In genomic region chr10:1358860-1359598, GRCh38 we compare ENCODE assay signal across 13 cellular contexts.
DNase-seq lines count a peak whose midpoint lies in the region; ATAC-seq and TF ChIP-seq lines count a peak whose summit lies in the region.
"Had no signal": no experiment of that assay in that cellular context is flagged by ENCODE, and none has a peak within 500 bp of the region (broad histone marks: within the 10 kb centered on the region; RNA-seq: fewer than 3 reads in every experiment).

No MANE protein-coding gene starts in this region.

- H3K27ac Mint-ChIP-seq in MCF 10A (ENCODE audit: low read depth, unreplicated experiment), result no peak overlapping the region
- peak overlapping the region in 1 of 2 donors; percentile 60 for H3K27ac Mint-ChIP-seq in activated naive CD4-positive, alpha-beta T cell treated with anti-CD3 and anti-CD28 coated beads, Interleukin-2, amount 50 U/mL, for 72 hours

- no peaks in the 10 kb centered on the region for H3K9me3 Mint-ChIP-seq in MCF 10A (ENCODE audit: unreplicated experiment)
- H3K9me3 Mint-ChIP-seq in activated naive CD4-positive, alpha-beta T cell treated with anti-CD3 and anti-CD28 coated beads, Interleukin-2, amount 50 U/mL, for 72 hours, result no peaks in the 10 kb centered on the region

- H3K4me3 Mint-ChIP-seq in MCF 10A (ENCODE audit: unreplicated experiment), result no peak overlapping the region

- peak; percentile 90 to 92 for DNase-seq in T47D (ENCODE audit: low read depth in 1 of 2, low spot score in 1 of 2)
- no peak for DNase-seq in MCF 10A (ENCODE audit: unreplicated experiment)
- DNase-seq in M059J (ENCODE audit: low read depth), result peak; percentile 1
- no peak for DNase-seq in activated naive CD4-positive, alpha-beta T cell treated with anti-CD3 and anti-CD28 coated beads, Interleukin-2, amount 50 U/mL, for 72 hours (ENCODE audit: low spot score in 2 of 2)
- DNase-seq in stimulated activated naive CD8-positive, alpha-beta T cell treated with anti-CD3 and anti-CD28 coated beads, Interleukin-15, Interleukin-2, amounts not matched to agents 100 U/mL and 50 U/mL, for 24 hours, result no peak
- DNase-seq in ureter (ENCODE audit: low spot score), result no peak
- DNase-seq: aorta; islet precursor cell; NCI-H1694 treated with DMSO at 0.1 percent for 48 hours; stimulated activated naive CD4-positive, alpha-beta T cell treated with Interleukin-2 at 50 U/mL for 16 hours had no signal

- in situ Hi-C loops in T47D (cut with HindIII; ENCODE audit: low pct_unique_long_range_greater_than_20kb, low sequenced_read_pairs), result no loop called here

- peak; percentile 75 to 80 for ATAC-seq in activated naive CD4-positive, alpha-beta T cell treated with anti-CD3 and anti-CD28 coated beads, Interleukin-2, amount 50 U/mL, for 72 hours
- peak; percentile 42 for ATAC-seq in stimulated activated naive CD8-positive, alpha-beta T cell treated with anti-CD3 and anti-CD28 coated beads, Interleukin-15, Interleukin-2, amounts not matched to agents 100 U/mL and 50 U/mL, for 24 hours
- no peak for ATAC-seq in HG02763 (IDR thresholded peaks at IDR 0.05; ENCODE audit: unreplicated experiment)
- ATAC-seq in HG02852 (IDR thresholded peaks at IDR 0.05; ENCODE audit: unreplicated experiment), result no peak
- ATAC-seq: SK-N-SH treated with all-trans-retinoic acid at 6 μM for 48 hours had no signal

- no peak for TF ChIP-seq CTCF in MCF 10A (IDR thresholded peaks at IDR 0.05; ENCODE audit: unreplicated experiment)

- BruUV-seq in MCF 10A (replicated peaks; lab: Mats Ljungman, UMichigan), result no TSS peak

- no peaks in the 10 kb centered on the region for H3K36me3 Mint-ChIP-seq in MCF 10A (ENCODE audit: insufficient read depth, unreplicated experiment)
- H3K36me3 Mint-ChIP-seq in activated naive CD4-positive, alpha-beta T cell treated with anti-CD3 and anti-CD28 coated beads, Interleukin-2, amount 50 U/mL, for 72 hours, result no peaks in the 10 kb centered on the region

- peaks cover 11% of the 10 kb centered on the region for H3K27me3 Mint-ChIP-seq in MCF 10A (ENCODE audit: insufficient read depth, unreplicated experiment)

- POLR2A ChIA-PET in MCF 10A (lab: Yijun Ruan, JAX), result no interaction called here

- CTCF ChIA-PET in MCF 10A (lab: Yijun Ruan, JAX), result interaction anchor here (1.0 kb wide), 1 partner anchor 62 kb away, joined by 3 read pairs; no protein-coding TSS in a partner anchor

- intact Hi-C loops in MCF 10A (cut with micrococcal nuclease), result no loop called here

- H3K4me1 Mint-ChIP-seq in MCF 10A (ENCODE audit: insufficient read depth, unreplicated experiment), result no peaks in the 10 kb centered on the region

Comparison
In these comparisons a context has a peak if more than half of its experiments do, and no peak if none do; other contexts are left out.
1. DNase-seq: peak in T47D (2 of 2) and M059J (single experiment); none in MCF 10A (single experiment), activated naive CD4-positive, alpha-beta T cell treated with anti-CD3 and anti-CD28 coated beads, Interleukin-2, amount 50 U/mL, for 72 hours (0 of 2), stimulated activated naive CD8-positive, alpha-beta T cell treated with anti-CD3 and anti-CD28 coated beads, Interleukin-15, Interleukin-2, amounts not matched to agents 100 U/mL and 50 U/mL, for 24 hours (single experiment) and ureter (single experiment).
2. ATAC-seq: peak in activated naive CD4-positive, alpha-beta T cell treated with anti-CD3 and anti-CD28 coated beads, Interleukin-2, amount 50 U/mL, for 72 hours (2 of 2) and stimulated activated naive CD8-positive, alpha-beta T cell treated with anti-CD3 and anti-CD28 coated beads, Interleukin-15, Interleukin-2, amounts not matched to agents 100 U/mL and 50 U/mL, for 24 hours (single experiment); none in HG02763 (single experiment) and HG02852 (single experiment).